In genomic region chr14:99878563-99878962, GRCh38 we compare ENCODE assay signal across 1 cellular context.
TF ChIP-seq lines count a peak whose summit lies in the region.

No MANE protein-coding gene starts in this region.

TF ChIP-seq in HEK293, 187 proteins besides CTCF, POLR2A, EP300 and RAD21 (continued from another document):
- TF ChIP-seq ZBTB20 (tag by site-specific recombination; IDR thresholded peaks at IDR 0.05), result peak; percentile 29; the same call in 1 of the 2 replicates
- peak; percentile 55; the same call in 1 of the 2 replicates for TF ChIP-seq ZNF18 (tag by site-specific recombination; IDR thresholded peaks at IDR 0.05)
- TF ChIP-seq PRDM2 (tag by site-specific recombination; IDR thresholded peaks at IDR 0.05; ENCODE audit: borderline replicate concordance), result no peak
- TF ChIP-seq ZSCAN5A (tag by site-specific recombination; IDR thresholded peaks at IDR 0.05), result no peak
- no peak for TF ChIP-seq ZNF777 (tag by site-specific recombination; IDR thresholded peaks at IDR 0.05; ENCODE audit: borderline replicate concordance)
- TF ChIP-seq REST (tag by site-specific recombination; IDR thresholded peaks at IDR 0.05), result no peak
- no peak for TF ChIP-seq ZNF513 (tag by site-specific recombination; IDR thresholded peaks at IDR 0.05)
- TF ChIP-seq ZNF426 (tag by site-specific recombination; IDR thresholded peaks at IDR 0.05), result no peak
- TF ChIP-seq ZNF214 (tag by site-specific recombination; IDR thresholded peaks at IDR 0.05; ENCODE audit: borderline replicate concordance), result no peak
- TF ChIP-seq ZNF391 (tag by site-specific recombination; IDR thresholded peaks at IDR 0.05; ENCODE audit: borderline replicate concordance, low read depth), result no peak
- peak; percentile 53; the same call in 1 of the 2 replicates for TF ChIP-seq MZF1 (tag by site-specific recombination; IDR thresholded peaks at IDR 0.05; ENCODE audit: borderline replicate concordance)
